22 cellular contexts compared by ENCODE assay signal in the genomic region with DNA sequence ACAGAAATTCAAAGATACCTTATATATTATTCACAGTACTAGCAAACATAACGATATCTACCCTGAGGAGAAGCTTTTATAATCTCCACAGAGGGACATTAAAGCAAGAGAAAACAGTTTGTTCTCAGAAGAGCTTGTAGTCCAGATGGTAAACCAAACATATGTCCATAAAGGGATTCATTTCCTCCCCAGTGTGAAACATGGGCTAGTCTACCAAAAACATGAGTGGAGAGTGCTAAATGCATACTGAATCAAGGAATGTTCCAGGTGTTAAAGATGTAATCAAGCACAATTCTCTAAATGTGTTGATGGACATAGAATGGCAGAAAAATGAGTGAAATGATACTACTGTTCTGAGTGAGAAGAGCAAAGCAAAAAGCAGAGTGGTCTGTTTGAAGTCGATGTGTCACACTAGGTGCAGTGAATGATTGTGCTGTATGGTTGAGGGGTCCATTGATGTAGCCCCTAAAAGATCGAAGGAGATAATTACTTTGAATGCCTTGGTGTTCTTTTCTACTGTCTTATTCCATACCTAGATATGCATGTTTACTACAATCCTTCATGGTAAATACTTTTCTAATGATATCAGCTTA. TPM values are rescaled to one million over a fixed set of nuclear protein-coding genes. Genes with fewer than 3 reads are reported as not detected.
DNase-seq lines count a peak whose midpoint lies in the region; ATAC-seq and TF ChIP-seq lines count a peak whose summit lies in the region.
"Had no signal": no experiment of that assay in that cellular context is flagged by ENCODE, and none has a peak within 500 bp of the region (broad histone marks: within the 10 kb centered on the region; RNA-seq: fewer than 3 reads in every experiment).

No MANE protein-coding gene starts in this region.

- no peaks in the 10 kb centered on the region for H3K27me3 ChIP-seq in dorsolateral prefrontal cortex

- no peak for DNase-seq in activated naive CD4-positive, alpha-beta T cell treated with anti-CD3 and anti-CD28 coated beads, Interleukin-2, amount 50 U/mL, for 72 hours (ENCODE audit: low spot score in 2 of 2)
- no peak for DNase-seq in activated naive CD4-positive, alpha-beta T cell (lab: John Stamatoyannopoulos, UW)
- DNase-seq in dorsolateral prefrontal cortex (no peak), NCI-H510A (lab: John Stamatoyannopoulos, UW) (no peak), HuH-7 (ENCODE audit: low spot score) (no peak)
- DNase-seq: CD4-positive, CD25-positive, alpha-beta regulatory T cell; DND-41; H9; HFFc6; NCI-H1105; NCI-H146; NCI-H2081; NK-92 treated with Interleukin-12 subunit alpha and Interleukin-12 subunit beta, amount 100 ng/mL, for 24 hours; SIG-M5; SK-N-SH had no signal

- H3K27ac Mint-ChIP-seq in activated naive CD4-positive, alpha-beta T cell treated with anti-CD3 and anti-CD28 coated beads, Interleukin-2, amount 50 U/mL, for 72 hours = no peak overlapping the region
- H3K27ac Mint-ChIP-seq: CD4-positive, CD25-positive, alpha-beta regulatory T cell; H9; HFFc6 had no signal

- ATAC-seq in activated naive CD4-positive, alpha-beta T cell treated with anti-CD3 and anti-CD28 coated beads, Interleukin-2, amount 50 U/mL, for 72 hours = peak; percentile 46 to 98
- ATAC-seq in HG02798 (IDR thresholded peaks at IDR 0.05; ENCODE audit: poor library complexity, unreplicated experiment) = no peak
- ATAC-seq: HepG2, Panc1 had no signal

- no peak for TF ChIP-seq CTCF in dorsolateral prefrontal cortex (IDR thresholded peaks at IDR 0.05 in 54 of 56, conservative IDR thresholded peaks at IDR 0.05 in 2 of 56; ENCODE audit: low read depth in 1 of 56, partially characterized antibody in 56 of 56)

- no peak overlapping the region for H3K4me3 ChIP-seq in dorsolateral prefrontal cortex

- H3K9me3 Mint-ChIP-seq in activated naive CD4-positive, alpha-beta T cell treated with anti-CD3 and anti-CD28 coated beads, Interleukin-2, amount 50 U/mL, for 72 hours = no peaks in the 10 kb centered on the region
- H3K9me3 Mint-ChIP-seq: CD4-positive, CD25-positive, alpha-beta regulatory T cell; H9; HFFc6 had no signal

- H3K36me3 Mint-ChIP-seq in activated naive CD4-positive, alpha-beta T cell treated with anti-CD3 and anti-CD28 coated beads, Interleukin-2, amount 50 U/mL, for 72 hours = peaks cover 0 to 6% of the 10 kb centered on the region in 2 donors

- H3K27ac ChIP-seq in angular gyrus (ENCODE audit: low read depth, low read length) (peak overlapping the region; percentile 18), dorsolateral prefrontal cortex (peak overlapping the region in 41 of 59 donors; percentile 2 to 80 (median 51))
- H3K27ac ChIP-seq: HL-60, KMS-11 had no signal

- intact Hi-C loops in dorsolateral prefrontal cortex (cut with DNase I) = no loop called here

RNA-seq across cellular contexts. Expression of gene BCAP29, which starts 25.3 kb away (rescaled TPM):
- total RNA-seq in activated naive CD4-positive, alpha-beta T cell treated with anti-CD3 and anti-CD28 coated beads, Interleukin-2, amount 50 U/mL, for 72 hours = 10 to 100 TPM; 19.5 to 23.3 TPM
- total RNA-seq in dorsolateral prefrontal cortex = 100 to 1,000 TPM in 94 of 120 experiments, 10 to 100 TPM in 26; 61.4 to 148 (median 112) TPM

RNA-seq across cellular contexts. Expression of gene DUS4L, which starts 41.5 kb away (rescaled TPM):
- total RNA-seq in activated naive CD4-positive, alpha-beta T cell treated with anti-CD3 and anti-CD28 coated beads, Interleukin-2, amount 50 U/mL, for 72 hours = 10 to 100 TPM in 1 of 2 donors, 1 to 10 TPM in 1; 8.9 to 11.7 TPM
- 10 to 100 TPM in 76 of 120 experiments, 1 to 10 TPM in 44; 5.6 to 15.9 (median 10.8) TPM for total RNA-seq in dorsolateral prefrontal cortex

RNA-seq across cellular contexts. Expression of gene COG5, which starts 41.6 kb away (rescaled TPM):
- 10 to 100 TPM; 30.9 to 49.2 TPM for total RNA-seq in activated naive CD4-positive, alpha-beta T cell treated with anti-CD3 and anti-CD28 coated beads, Interleukin-2, amount 50 U/mL, for 72 hours
- total RNA-seq in dorsolateral prefrontal cortex = 10 to 100 TPM; 37.1 to 87.3 (median 52.6) TPM

RNA-seq across cellular contexts. Expression of gene SLC26A4, which starts 55.3 kb away (rescaled TPM):
- total RNA-seq in activated naive CD4-positive, alpha-beta T cell treated with anti-CD3 and anti-CD28 coated beads, Interleukin-2, amount 50 U/mL, for 72 hours = 1 to 10 TPM; 1.1 to 2.5 TPM
- 10 to 100 TPM in 74 of 120 experiments, 1 to 10 TPM in 46; 3.9 to 24.3 (median 11.0) TPM for total RNA-seq in dorsolateral prefrontal cortex
- total RNA-seq: HT-29 had no signal
